ENCODE assay signal across 12 cellular contexts in genomic region chr19:3344608-3345598, GRCh38. TPM values are rescaled to one million over a fixed set of nuclear protein-coding genes. Genes with fewer than 3 reads are reported as not detected.
DNase-seq lines count a peak whose midpoint lies in the region; ATAC-seq and TF ChIP-seq lines count a peak whose summit lies in the region.
"Had no signal": no experiment of that assay in that cellular context is flagged by ENCODE, and none has a peak within 500 bp of the region (broad histone marks: within the 10 kb centered on the region; RNA-seq: fewer than 3 reads in every experiment).

No MANE protein-coding gene starts in this region.

- ATAC-seq in Panc1 (peak; percentile 16; the same call in 1 of the 2 replicates), GM21447 (IDR thresholded peaks at IDR 0.05; ENCODE audit: unreplicated experiment) (no peak)

- H3K27ac ChIP-seq in Panc1 (ENCODE audit: low read length): peak overlapping the region; percentile 71
- H3K27ac ChIP-seq in esophagus (ENCODE audit: low read depth in 2 of 2, low read length in 1 of 2): peak overlapping the region; percentile 60 to 87
- peak overlapping the region; percentile 86 to 94 (median 91) for H3K27ac ChIP-seq in sigmoid colon
- H3K27ac ChIP-seq: cardiac muscle cell had no signal

- DNase-seq in GM13976 (ENCODE audit: low spot score) (peak; percentile 22), Panc1 (ENCODE audit: low read depth, low spot score) (no peak), sigmoid colon (no peak), hepatic stellate cell (ENCODE audit: low spot score) (no peak), HEK293T (ENCODE audit: extremely low spot score) (no peak), erythroblast (lab: John Stamatoyannopoulos, UW) (no peak)
- DNase-seq: NK-92 treated with Interleukin-12 subunit alpha and Interleukin-12 subunit beta, amount 100 ng/mL, for 24 hours had no signal

- no peak for TF ChIP-seq CTCF in GM13976 (IDR thresholded peaks at IDR 0.05; ENCODE audit: borderline replicate concordance, control extremely low read depth, extremely low read depth, insufficient read depth, missing control alignments)
- no peak for TF ChIP-seq CTCF in Panc1 (IDR thresholded peaks at IDR 0.05)
- no peak for TF ChIP-seq CTCF in sigmoid colon (IDR thresholded peaks at IDR 0.05)

- no peak for TF ChIP-seq EP300 in sigmoid colon (IDR thresholded peaks at IDR 0.05)

- TF ChIP-seq POLR2A in sigmoid colon (IDR thresholded peaks at IDR 0.05) (no peak), erythroblast (IDR thresholded peaks at IDR 0.05; ENCODE audit: low read length) (no peak)

- H3K27me3 ChIP-seq in Panc1 (ENCODE audit: control insufficient read depth, insufficient read depth, low read length) (no peaks in the 10 kb centered on the region), esophagus (ENCODE audit: control insufficient read depth in 1 of 2, insufficient read depth in 2 of 2, low read length in 2 of 2) (no peaks in the 10 kb centered on the region), sigmoid colon (no peaks in the 10 kb centered on the region)
- H3K27me3 ChIP-seq: heart left ventricle had no signal

- H3K36me3 ChIP-seq in Panc1 (ENCODE audit: control insufficient read depth, insufficient read depth, low read length) (no peaks in the 10 kb centered on the region), esophagus (ENCODE audit: control insufficient read depth in 2 of 2, insufficient read depth in 2 of 2, low read length in 1 of 2) (no peaks in the 10 kb centered on the region), sigmoid colon (no peaks in the 10 kb centered on the region)
- H3K36me3 ChIP-seq: cardiac muscle cell, HAP-1, heart left ventricle had no signal

- H3K9me3 ChIP-seq in Panc1 (ENCODE audit: control insufficient read depth, insufficient read depth, low read depth, low read length) (no peaks in the 10 kb centered on the region), esophagus (ENCODE audit: control insufficient read depth in 2 of 2, insufficient read depth in 1 of 2, low read depth in 1 of 2, low read length in 1 of 2) (no peaks in the 10 kb centered on the region), sigmoid colon (no peaks in the 10 kb centered on the region)
- H3K9me3 ChIP-seq: HAP-1, heart left ventricle had no signal

- in situ Hi-C loops in GM13976 (cut with MboI; ENCODE audit: low sequenced_read_pairs, unreplicated experiment): no loop called here
- in situ Hi-C loops in Panc1 (cut with HindIII; ENCODE audit: low pct_unique_long_range_greater_than_20kb, low sequenced_read_pairs): no loop called here

- H3K4me1 ChIP-seq in Panc1 (ENCODE audit: control insufficient read depth, insufficient read depth, low read length) (peaks cover 26% of the 10 kb centered on the region), esophagus (ENCODE audit: control insufficient read depth in 2 of 2, insufficient read depth in 2 of 2, low read length in 1 of 2) (peaks cover 3 to 11% of the 10 kb centered on the region in 2 donors), sigmoid colon (peaks cover 0 to 61% (median 46%) of the 10 kb centered on the region in 4 donors)
- H3K4me1 ChIP-seq: HAP-1 had no signal

- WGBS in esophagus, 2 donors: 68 to 76% methylated on average over 25 of the region's 25 CpGs
- WGBS in sigmoid colon, 2 donors: 88 to 89% methylated on average over 25 of the region's 25 CpGs

- CTCF ChIA-PET in Panc1 (lab: Charles Lee): no interaction called here
- CTCF ChIA-PET in HEK293T (lab: Yijun Ruan, JAX): no interaction called here

- intact Hi-C loops in Panc1 (cut with micrococcal nuclease; ENCODE audit: unreplicated experiment): no loop called here
- intact Hi-C loops in sigmoid colon (cut with DNase I): no loop called here

- no TSS peak for BruUV-seq in Panc1 (replicated peaks; lab: Mats Ljungman, UMichigan)

- no peak overlapping the region for H3K4me3 ChIP-seq in Panc1 (ENCODE audit: low read depth in 2 of 2, low read length in 2 of 2)
- H3K4me3 ChIP-seq in esophagus (ENCODE audit: low read depth in 1 of 2, low read length in 2 of 2): no peak overlapping the region
- no peak overlapping the region for H3K4me3 ChIP-seq in sigmoid colon
- H3K4me3 ChIP-seq: cardiac muscle cell had no signal

- POLR2A ChIA-PET in Panc1 (lab: Charles Lee) (no interaction called here), HEK293T (lab: Yijun Ruan, JAX) (no interaction called here)

TF ChIP-seq in HEK293T, 16 proteins besides CTCF, POLR2A, EP300 and RAD21:
- TF ChIP-seq FOXK2 (IDR thresholded peaks at IDR 0.05): no peak
- TF ChIP-seq LEF1 (IDR thresholded peaks at IDR 0.05; ENCODE audit: borderline replicate concordance): no peak
- no peak for TF ChIP-seq NFRKB (IDR thresholded peaks at IDR 0.05)
- no peak for TF ChIP-seq L3MBTL2 (conservative IDR thresholded peaks at IDR 0.05)
- no peak for TF ChIP-seq HDGF (IDR thresholded peaks at IDR 0.05; ENCODE audit: borderline replicate concordance)
- no peak for TF ChIP-seq BHLHE40 (IDR thresholded peaks at IDR 0.05; ENCODE audit: borderline replicate concordance)
- no peak for TF ChIP-seq TARDBP (IDR thresholded peaks at IDR 0.05)
- TF ChIP-seq SP1 (IDR thresholded peaks at IDR 0.05): no peak
- TF ChIP-seq ZNF384 (IDR thresholded peaks at IDR 0.05): no peak
- no peak for TF ChIP-seq FOXM1 (IDR thresholded peaks at IDR 0.05; ENCODE audit: borderline replicate concordance)

RNA-seq across cellular contexts. Expression of gene NFIC, which starts 21.5 kb away (rescaled TPM):
- total RNA-seq in Panc1 (2021; ENCODE audit: unreplicated experiment): 120 TPM
- 56.0 TPM for polyA plus RNA-seq in Panc1 (2012; ENCODE audit: insufficient read length)
- 10 to 100 TPM; 15.4 to 48.1 TPM for polyA plus RNA-seq in esophagus
- total RNA-seq in sigmoid colon: 100 to 1,000 TPM in 1 of 4 donors, 10 to 100 TPM in 3; 63.2 to 114 (median 74.2) TPM
- polyA plus RNA-seq in sigmoid colon: 10 to 100 TPM in 2 of 3 donors, 1 to 10 TPM in 1; 9.0 to 45.7 (median 10.2) TPM
